ENCODE assay signal across 13 cellular contexts in genomic region chr17:81364278-81365147, GRCh38. TPM values are rescaled to one million over a fixed set of nuclear protein-coding genes. Genes with fewer than 3 reads are reported as not detected.
DNase-seq lines count a peak whose midpoint lies in the region; ATAC-seq and TF ChIP-seq lines count a peak whose summit lies in the region.
"Had no signal": no experiment of that assay in that cellular context is flagged by ENCODE, and none has a peak within 500 bp of the region (broad histone marks: within the 10 kb centered on the region; RNA-seq: fewer than 3 reads in every experiment).

No MANE protein-coding gene starts in this region.

- H3K27me3 Mint-ChIP-seq in CD8-positive, alpha-beta memory T cell = peaks cover 35 to 57% of the 10 kb centered on the region in 2 donors

- H3K27me3 ChIP-seq in transverse colon = peaks cover 18% of the 10 kb centered on the region
- H3K27me3 ChIP-seq in CD8-positive, alpha-beta memory T cell (ENCODE audit: insufficient read depth, low read length, poor library complexity, severe bottlenecking) = peaks cover 14% of the 10 kb centered on the region
- H3K27me3 ChIP-seq: adrenal gland had no signal

- peaks cover 15 to 18% (median 15%) of the 10 kb centered on the region in 3 donors for H3K4me1 Mint-ChIP-seq in CD8-positive, alpha-beta memory T cell

- TF ChIP-seq POLR2A in transverse colon (IDR thresholded peaks at IDR 0.05) = no peak

- no peak for TF ChIP-seq EP300 in transverse colon (IDR thresholded peaks at IDR 0.05; ENCODE audit: low read depth)

- CTCF ChIA-PET in CD8-positive, alpha-beta memory T cell (lab: Charles Lee) = no interaction called here

- no peaks in the 10 kb centered on the region for H3K9me3 ChIP-seq in mucosa of descending colon
- no peaks in the 10 kb centered on the region for H3K9me3 ChIP-seq in transverse colon
- no peaks in the 10 kb centered on the region for H3K9me3 ChIP-seq in CD8-positive, alpha-beta memory T cell (ENCODE audit: low read length)
- H3K9me3 ChIP-seq: adrenal gland had no signal

- DNase-seq in Right ventricle myocardium superior (no peak), cardiac septum (ENCODE audit: low spot score) (no peak), coronary artery (ENCODE audit: low spot score) (no peak), mucosa of descending colon (peak in 1 of 3 donors; percentile 58), transverse colon (peak; percentile 31)
- no peak for DNase-seq in stimulated activated CD4-positive, alpha-beta T cell treated with anti-CD3 and anti-CD28 coated beads, Interleukin-2, amount 100 ng/mL, for 48 hours
- no peak for DNase-seq in CD8-positive, alpha-beta memory T cell
- DNase-seq: activated CD8-positive, alpha-beta memory T cell treated with anti-CD3 and anti-CD28 coated beads for 24 hours; effector CD8-positive, alpha-beta T cell; hippocampal formation; NCI-H187 treated with DMSO at 0.1 percent for 48 hours had no signal

- H3K36me3 ChIP-seq in mucosa of descending colon (ENCODE audit: low read depth) = no peaks in the 10 kb centered on the region
- no peaks in the 10 kb centered on the region for H3K36me3 ChIP-seq in transverse colon
- no peaks in the 10 kb centered on the region for H3K36me3 ChIP-seq in CD8-positive, alpha-beta memory T cell (ENCODE audit: insufficient read depth, low read length)
- H3K36me3 ChIP-seq: adrenal gland had no signal

- no peak overlapping the region for H3K27ac ChIP-seq in coronary artery
- peak overlapping the region in 1 of 4 donors; percentile 68 for H3K27ac ChIP-seq in transverse colon
- no peak overlapping the region for H3K27ac ChIP-seq in CD8-positive, alpha-beta memory T cell (ENCODE audit: low read depth, low read length)

- POLR2A ChIA-PET in CD8-positive, alpha-beta memory T cell (lab: Charles Lee) = no interaction called here

- WGBS in transverse colon (ENCODE audit: low coverage in 1 of 2), 2 donors = 62% methylated on average over 20 of the region's 26 CpGs; no CpG with 5 or more reads in 1 of the 2 donors

- no peak overlapping the region for H3K27ac Mint-ChIP-seq in CD8-positive, alpha-beta memory T cell

- ATAC-seq in Right ventricle myocardium superior (ENCODE audit: poor library complexity) = peak; percentile 13
- ATAC-seq in mucosa of descending colon = peak; percentile 38
- no peak for ATAC-seq in HG03521 (IDR thresholded peaks at IDR 0.05; ENCODE audit: unreplicated experiment)

- TF ChIP-seq CTCF in coronary artery (IDR thresholded peaks at IDR 0.05) = no peak
- no peak for TF ChIP-seq CTCF in mucosa of descending colon (IDR thresholded peaks at IDR 0.05)
- TF ChIP-seq CTCF in transverse colon (IDR thresholded peaks at IDR 0.05) = no peak

- H3K36me3 Mint-ChIP-seq in CD8-positive, alpha-beta memory T cell = no peaks in the 10 kb centered on the region

- peaks cover 0 to 2% (median 0%) of the 10 kb centered on the region in 5 donors for H3K9me3 Mint-ChIP-seq in CD8-positive, alpha-beta memory T cell

- H3K4me3 Mint-ChIP-seq in CD8-positive, alpha-beta memory T cell = peak overlapping the region in 1 of 7 donors; percentile 15

- in situ Hi-C loops in transverse colon (cut with MboI; ENCODE audit: low pct_ligation_motif_present in 1 of 4, low pct_unique_long_range_greater_than_20kb in 1 of 4, low sequenced_read_pairs in 3 of 4) = no loop called here

- H3K4me1 ChIP-seq in mucosa of descending colon (ENCODE audit: low read depth) (peaks cover 20% of the 10 kb centered on the region), transverse colon (peaks cover 24 to 31% (median 28%) of the 10 kb centered on the region in 4 donors)
- H3K4me1 ChIP-seq in CD8-positive, alpha-beta memory T cell (ENCODE audit: insufficient read depth, low read length) = peaks cover 14% of the 10 kb centered on the region

- intact Hi-C loops in Right ventricle myocardium superior (cut with DNase I) = no loop called here
- intact Hi-C loops in cardiac septum (cut with DNase I) = no loop called here
- intact Hi-C loops in mucosa of descending colon (cut with DNase I, micrococcal nuclease) = no loop called here
- intact Hi-C loops in transverse colon (cut with DNase I; ENCODE audit: low total_unique reads) = no loop called here

- peak overlapping the region; percentile 60 for H3K4me3 ChIP-seq in coronary artery
- H3K4me3 ChIP-seq in mucosa of descending colon = no peak overlapping the region
- H3K4me3 ChIP-seq in transverse colon = no peak overlapping the region
- H3K4me3 ChIP-seq in CD8-positive, alpha-beta memory T cell (ENCODE audit: low read length) = no peak overlapping the region

RNA-seq across cellular contexts. Expression of gene BAHCC1, which starts 30.7 kb away (rescaled TPM):
- total RNA-seq in Right ventricle myocardium superior (8.0 TPM), cardiac septum (13.5 TPM), mucosa of descending colon (10 to 100 TPM; 14.0 to 27.4 (median 16.5) TPM), transverse colon (100 to 1,000 TPM in 1 of 4 donors, 10 to 100 TPM in 2, 1 to 10 TPM in 1; 8.7 to 133 (median 12.4) TPM)
- not detected for total RNA-seq in CD8-positive, alpha-beta memory T cell
- polyA plus RNA-seq in CD8-positive, alpha-beta memory T cell = not detected
